In genomic region chr9:84397151-84397728, GRCh38 we compare ENCODE assay signal across 9 cellular contexts. TPM values are rescaled to one million over a fixed set of nuclear protein-coding genes. Genes with fewer than 3 reads are reported as not detected.
DNase-seq lines count a peak whose midpoint lies in the region; ATAC-seq, FAIRE-seq and TF ChIP-seq lines count a peak whose summit lies in the region.
"Had no signal": no experiment of that assay in that cellular context is flagged by ENCODE, and none has a peak within 500 bp of the region (broad histone marks: within the 10 kb centered on the region; RNA-seq: fewer than 3 reads in every experiment).

No MANE protein-coding gene starts in this region.

- H3K4me2 ChIP-seq in Loucy (ENCODE audit: low read depth, low read length, poor library complexity, severe bottlenecking), result no peak overlapping the region

- no peaks in the 10 kb centered on the region for H3K9me3 ChIP-seq in Loucy (ENCODE audit: insufficient read depth, low read depth, low read length)
- H3K9me3 ChIP-seq in SK-N-MC (ENCODE audit: low read depth, low read length), result no peaks in the 10 kb centered on the region

- intact Hi-C loops in Right ventricle myocardium superior (cut with DNase I) (loop anchor here (10.0 kb wide), 2 partner anchors 558 to 1218 kb away; no protein-coding TSS in a partner anchor), posterior vena cava (cut with DNase I) (loop anchor here in 1 of 2 donors (10.0 kb wide), 2 partner anchors 558 to 868 kb away; no protein-coding TSS in a partner anchor)

- no peaks in the 10 kb centered on the region for H3K36me3 Mint-ChIP-seq in activated naive CD8-positive, alpha-beta T cell treated with anti-CD3 and anti-CD28 coated beads for 36 hours
- H3K36me3 Mint-ChIP-seq: activated naive CD4-positive, alpha-beta T cell treated with anti-CD3 and anti-CD28 coated beads, Interleukin-2, amount 50 U/mL, for 24 hours had no signal

- H3K4me1 ChIP-seq in Loucy (ENCODE audit: insufficient read depth, low read length, poor library complexity, severe bottlenecking), result no peaks in the 10 kb centered on the region

- ATAC-seq in GM21528 (IDR thresholded peaks at IDR 0.05; ENCODE audit: low FRiP score, unreplicated experiment) (peak; percentile 78), Right ventricle myocardium superior (ENCODE audit: poor library complexity) (peak; percentile 93)

- H3K79me2 ChIP-seq in Loucy (ENCODE audit: insufficient read depth, low read length), result no peaks in the 10 kb centered on the region

- no peaks in the 10 kb centered on the region for H3K36me3 ChIP-seq in Loucy (ENCODE audit: insufficient read depth, low read length)
- no peaks in the 10 kb centered on the region for H3K36me3 ChIP-seq in SK-N-MC (ENCODE audit: insufficient read depth, low read length)

- H3K9me3 Mint-ChIP-seq in activated naive CD8-positive, alpha-beta T cell treated with anti-CD3 and anti-CD28 coated beads for 36 hours, result no peaks in the 10 kb centered on the region
- H3K9me3 Mint-ChIP-seq: activated naive CD4-positive, alpha-beta T cell treated with anti-CD3 and anti-CD28 coated beads, Interleukin-2, amount 50 U/mL, for 24 hours had no signal

- H3K4me3 ChIP-seq in Loucy (ENCODE audit: low read length, poor library complexity, severe bottlenecking) (no peak overlapping the region), SK-N-MC (no peak overlapping the region)

- no peaks in the 10 kb centered on the region for H3K4me1 Mint-ChIP-seq in activated naive CD8-positive, alpha-beta T cell treated with anti-CD3 and anti-CD28 coated beads for 36 hours
- H3K4me1 Mint-ChIP-seq: activated naive CD4-positive, alpha-beta T cell treated with anti-CD3 and anti-CD28 coated beads, Interleukin-2, amount 50 U/mL, for 24 hours had no signal

- H4K20me1 ChIP-seq in Loucy (ENCODE audit: insufficient read depth, low read length, poor library complexity, severe bottlenecking), result no peaks in the 10 kb centered on the region

- H3K9ac ChIP-seq in Loucy (ENCODE audit: low read depth, low read length, poor library complexity, severe bottlenecking), result no peak overlapping the region
- H3K9ac ChIP-seq in SK-N-MC (ENCODE audit: insufficient read length), result no peak overlapping the region

- H3K27me3 Mint-ChIP-seq in activated naive CD8-positive, alpha-beta T cell treated with anti-CD3 and anti-CD28 coated beads for 36 hours, result peaks cover 3% of the 10 kb centered on the region
- H3K27me3 Mint-ChIP-seq: activated naive CD4-positive, alpha-beta T cell treated with anti-CD3 and anti-CD28 coated beads, Interleukin-2, amount 50 U/mL, for 24 hours had no signal

- no peak overlapping the region for H3K27ac ChIP-seq in SK-N-MC

- H3K27me3 ChIP-seq in Loucy (ENCODE audit: insufficient read depth, low read length, poor library complexity, severe bottlenecking), result no peaks in the 10 kb centered on the region

- no peak overlapping the region for H3K27ac Mint-ChIP-seq in activated naive CD8-positive, alpha-beta T cell treated with anti-CD3 and anti-CD28 coated beads for 36 hours
- H3K27ac Mint-ChIP-seq: activated naive CD4-positive, alpha-beta T cell treated with anti-CD3 and anti-CD28 coated beads, Interleukin-2, amount 50 U/mL, for 24 hours had no signal

- no peak overlapping the region for H3K4me3 Mint-ChIP-seq in activated naive CD8-positive, alpha-beta T cell treated with anti-CD3 and anti-CD28 coated beads for 36 hours
- H3K4me3 Mint-ChIP-seq: activated naive CD4-positive, alpha-beta T cell treated with anti-CD3 and anti-CD28 coated beads, Interleukin-2, amount 50 U/mL, for 24 hours had no signal

- no peak overlapping the region for H2AFZ ChIP-seq in Loucy (ENCODE audit: low read length)

- DNase-seq in D721Med (ENCODE audit: insufficient read length, low spot score) (peak; percentile 45), SK-N-MC (ENCODE audit: low read depth, low spot score) (peak; percentile 34), Right ventricle myocardium superior (peak; percentile 56), posterior vena cava (ENCODE audit: low spot score) (peak; percentile 82), urothelium cell line (ENCODE audit: low spot score) (peak; percentile 78)
- peak; percentile 47 for DNase-seq in activated naive CD8-positive, alpha-beta T cell treated with anti-CD3 and anti-CD28 coated beads for 36 hours

- TF ChIP-seq CTCF in D721Med (IDR thresholded peaks at IDR 0.05; ENCODE audit: insufficient read depth, missing control alignments) (peak; percentile 89), Loucy (conservative IDR thresholded peaks at IDR 0.05; ENCODE audit: low read length) (peak; percentile 84)

- H3K9me2 ChIP-seq in Loucy (replicated peaks; ENCODE audit: low read depth, low read length), result no peaks in the 10 kb centered on the region

- FAIRE-seq in D721Med (lab: Jason Lieb, UNC) (no peak), urothelium cell line (lab: Jason Lieb, UNC) (no peak)

- no peaks in the 10 kb centered on the region for H3F3A ChIP-seq in Loucy (ENCODE audit: low read depth)

RNA-seq across cellular contexts. Expression of gene SLC28A3, which starts 56.7 kb away (rescaled TPM):
- under 1 TPM; 0.36 to 0.41 TPM for total RNA-seq in activated naive CD8-positive, alpha-beta T cell treated with anti-CD3 and anti-CD28 coated beads for 36 hours
- total RNA-seq in Right ventricle myocardium superior (0.24 TPM), posterior vena cava (under 1 TPM; 0.14 to 0.19 TPM)
